ENCODE assay signal across 1 cellular context in genomic region chr16:76345093-76345735, GRCh38.
TF ChIP-seq lines count a peak whose summit lies in the region.

No MANE protein-coding gene starts in this region.

TF ChIP-seq in SK-N-SH, 30 proteins besides CTCF, POLR2A, EP300 and RAD21 (continued from another document):
- TF ChIP-seq IRF3 (IDR thresholded peaks at IDR 0.05; ENCODE audit: low read depth, low read length) (no peak), FOXJ3 (CRISPR knock-in tag; IDR thresholded peaks at IDR 0.05) (no peak), RXRA (IDR thresholded peaks at IDR 0.05; ENCODE audit: borderline replicate concordance, low read depth) (no peak), ELF1 (IDR thresholded peaks at IDR 0.05) (no peak)
